ENCODE assay signal across 16 cellular contexts in genomic region chr16:27181020-27181419, GRCh38. TPM values are rescaled to one million over a fixed set of nuclear protein-coding genes. Genes with fewer than 3 reads are reported as not detected.
A peak's percentile ranks its signal among the peaks of the same experiment; 100 is the strongest.
DNase-seq lines count a peak whose midpoint lies in the region; ATAC-seq, FAIRE-seq and TF ChIP-seq lines count a peak whose summit lies in the region.
"Had no signal": no experiment of that assay in that cellular context is flagged by ENCODE, and none has a peak within 500 bp of the region (broad histone marks: within the 10 kb centered on the region; RNA-seq: fewer than 3 reads in every experiment).

No MANE protein-coding gene starts in this region.

- H3K27ac Mint-ChIP-seq in activated naive CD4-positive, alpha-beta T cell treated with anti-CD3 and anti-CD28 coated beads for 36 hours, result no peak overlapping the region
- no peak overlapping the region for H3K27ac Mint-ChIP-seq in progenitor cell of endocrine pancreas
- H3K27ac Mint-ChIP-seq: nephron progenitor cell, T-helper 17 cell had no signal

- intact Hi-C loops in activated naive CD4-positive, alpha-beta T cell treated with anti-CD3 and anti-CD28 coated beads for 36 hours (cut with micrococcal nuclease), result no loop called here

- H3K23me2 ChIP-seq in H1 (ENCODE audit: low read depth, low read length), result no peaks in the 10 kb centered on the region

- H2BK15ac ChIP-seq in H1 (ENCODE audit: low read length), result no peak overlapping the region
- H2BK15ac ChIP-seq in mesenchymal stem cell (ENCODE audit: low read depth, poor library complexity, severe bottlenecking), result no peak overlapping the region

- H3K14ac ChIP-seq in H1 (ENCODE audit: insufficient read length) (no peak overlapping the region), mesenchymal stem cell (ENCODE audit: low read length in 2 of 2) (no peak overlapping the region)

- no peak overlapping the region for H2BK5ac ChIP-seq in H1 (ENCODE audit: low read depth, low read length)
- H2BK5ac ChIP-seq in mesenchymal stem cell (ENCODE audit: low read depth, low read length, poor library complexity, severe bottlenecking), result no peak overlapping the region

- no peak overlapping the region for H3K4me2 ChIP-seq in H1 (ENCODE audit: insufficient read depth in 1 of 2, low read depth in 2 of 2, low read length in 2 of 2)
- H3K4me2 ChIP-seq in mesenchymal stem cell (ENCODE audit: low read length, poor library complexity, severe bottlenecking), result no peak overlapping the region

- H3K27ac ChIP-seq in H1 (ENCODE audit: low read depth, low read length), result no peak overlapping the region
- H3K27ac ChIP-seq in caudate nucleus (ENCODE audit: low read depth, low read length), result no peak overlapping the region
- H3K27ac ChIP-seq in mesenchymal stem cell (ENCODE audit: low read length, poor library complexity, severe bottlenecking), result no peak overlapping the region

- no peak overlapping the region for H3K4me3 ChIP-seq in H1 (ENCODE audit: extremely low read depth in 1 of 4, insufficient read depth in 2 of 4, low read depth in 3 of 4, low read length in 4 of 4)
- H3K4me3 ChIP-seq in mesenchymal stem cell (ENCODE audit: insufficient read depth in 1 of 2, low read depth in 1 of 2, low read length in 2 of 2), result no peak overlapping the region

- H2BK120ac ChIP-seq in H1 (replicated peaks; ENCODE audit: low read depth, low read length), result no peak overlapping the region
- H2BK120ac ChIP-seq in mesenchymal stem cell (ENCODE audit: low read depth, low read length), result no peak overlapping the region

- H3K36me3 Mint-ChIP-seq in activated naive CD4-positive, alpha-beta T cell treated with anti-CD3 and anti-CD28 coated beads for 36 hours (ENCODE audit: low read depth), result no peaks in the 10 kb centered on the region
- H3K36me3 Mint-ChIP-seq in progenitor cell of endocrine pancreas (ENCODE audit: insufficient read depth), result no peaks in the 10 kb centered on the region

- H3K79me1 ChIP-seq in H1 (ENCODE audit: low read depth, low read length) (no peaks in the 10 kb centered on the region), mesenchymal stem cell (replicated peaks; ENCODE audit: low read length, poor library complexity, severe bottlenecking) (no peaks in the 10 kb centered on the region)

- H2AK5ac ChIP-seq in H1 (ENCODE audit: low read depth, low read length), result no peak overlapping the region
- H2AK5ac ChIP-seq in mesenchymal stem cell (ENCODE audit: low read length, severe bottlenecking), result no peak overlapping the region

- H3K36me3 ChIP-seq in H1 (ENCODE audit: control insufficient read depth in 2 of 4, insufficient read depth in 4 of 4, low read length in 3 of 4) (no peaks in the 10 kb centered on the region), mesenchymal stem cell (ENCODE audit: control insufficient read depth in 1 of 2, insufficient read depth in 2 of 2, low read depth in 1 of 2, low read length in 2 of 2) (no peaks in the 10 kb centered on the region)

- CTCF ChIA-PET in activated naive CD4-positive, alpha-beta T cell treated with anti-CD3 and anti-CD28 coated beads for 36 hours (lab: Charles Lee), result interaction anchor here (0.7 to 5.2 kb wide), 11 partner anchors 11 to 276 kb away, joined by 3 to 70 read pairs (median 4); no protein-coding TSS in a partner anchor
- CTCF ChIA-PET in H1 (lab: Charles Lee; ENCODE audit: partially characterized antibody), result interaction anchor here (0.6 to 5.2 kb wide), 14 partner anchors 10 to 496 kb away, joined by 3 to 50 read pairs (median 4); no protein-coding TSS in a partner anchor

- FAIRE-seq in H1 (lab: Jason Lieb, UNC), result no peak

- no peak for TF ChIP-seq POLR2A in H1 (IDR thresholded peaks at IDR 0.05; ENCODE audit: control extremely low read depth in 1 of 2, low read depth in 2 of 2, low read length in 2 of 2)
- TF ChIP-seq POLR2A in GM18505 (IDR thresholded peaks at IDR 0.05; ENCODE audit: borderline replicate concordance, extremely low read depth, insufficient read depth, insufficient read length), result no peak

- no peak overlapping the region for H2BK12ac ChIP-seq in H1 (ENCODE audit: low read depth, low read length)
- H2BK12ac ChIP-seq in mesenchymal stem cell (ENCODE audit: low read length in 2 of 2), result no peak overlapping the region

- H3K23ac ChIP-seq in H1 (ENCODE audit: insufficient read length), result no peak overlapping the region
- no peak overlapping the region for H3K23ac ChIP-seq in mesenchymal stem cell (ENCODE audit: low read length in 2 of 2)

- TF ChIP-seq CTCF in H1 (IDR thresholded peaks at IDR 0.05; ENCODE audit: control extremely low read depth in 1 of 3, insufficient read depth in 1 of 3, low read depth in 1 of 3, low read length in 3 of 3), result peak; percentile 29 to 46 (median 39); a peak in 3 of 4 replicates
- peak; percentile 24 for TF ChIP-seq CTCF in progenitor cell of endocrine pancreas (IDR thresholded peaks at IDR 0.05; ENCODE audit: unreplicated experiment)

- no peaks in the 10 kb centered on the region for H3K79me2 ChIP-seq in H1 (ENCODE audit: control insufficient read depth in 1 of 2, insufficient read depth in 2 of 2, low read length in 2 of 2)

- peak; percentile 4 to 35; a peak in 3 of 4 replicates for TF ChIP-seq RAD21 in H1 (IDR thresholded peaks at IDR 0.05 in 1 of 2, conservative IDR thresholded peaks at IDR 0.05 in 1 of 2; ENCODE audit: low read depth in 2 of 2, low read length in 2 of 2)

- no peak overlapping the region for H3K4ac ChIP-seq in H1 (replicated peaks; ENCODE audit: insufficient read length, low read depth, low read length)
- H3K4ac ChIP-seq in mesenchymal stem cell (ENCODE audit: low read depth in 1 of 2, low read length in 2 of 2), result no peak overlapping the region

- H3K9ac ChIP-seq in H1 (replicated peaks in 1 of 4; ENCODE audit: extremely low read depth in 1 of 4, low read depth in 3 of 4, low read length in 3 of 4) (no peak overlapping the region), mesenchymal stem cell (ENCODE audit: low read length) (no peak overlapping the region)

- H3K9me3 Mint-ChIP-seq in activated naive CD4-positive, alpha-beta T cell treated with anti-CD3 and anti-CD28 coated beads for 36 hours, result peaks cover 8% of the 10 kb centered on the region
- no peaks in the 10 kb centered on the region for H3K9me3 Mint-ChIP-seq in progenitor cell of endocrine pancreas (ENCODE audit: low read depth)
- H3K9me3 Mint-ChIP-seq: activated T-cell treated with anti-CD3 and anti-CD28 coated beads, Interleukin-2, amount 50 U/mL, for 4 hours; stimulated activated naive CD8-positive, alpha-beta T cell treated with anti-CD3 and anti-CD28 coated beads, Interleukin-15, amount 100 ng/mL, for 72 hours had no signal

- no peaks in the 10 kb centered on the region for H3K27me3 Mint-ChIP-seq in activated naive CD4-positive, alpha-beta T cell treated with anti-CD3 and anti-CD28 coated beads for 36 hours (ENCODE audit: low read depth)
- H3K27me3 Mint-ChIP-seq in progenitor cell of endocrine pancreas, result peaks cover 10% of the 10 kb centered on the region
- H3K27me3 Mint-ChIP-seq: stimulated activated naive CD8-positive, alpha-beta T cell treated with anti-CD3 and anti-CD28 coated beads, Interleukin-15, amount 100 ng/mL, for 72 hours; T-helper 17 cell had no signal

- peaks cover 48% of the 10 kb centered on the region for H3K4me1 Mint-ChIP-seq in activated naive CD4-positive, alpha-beta T cell treated with anti-CD3 and anti-CD28 coated beads for 36 hours (ENCODE audit: low read depth)
- H3K4me1 Mint-ChIP-seq in progenitor cell of endocrine pancreas (ENCODE audit: low read depth), result no peaks in the 10 kb centered on the region

- 100% methylated on average over 2 of the region's 2 CpGs; no CpG with 5 or more reads in 1 of the 2 experiments for WGBS in H1 (ENCODE audit: extremely low coverage in 1 of 2, insufficient coverage in 1 of 2, insufficient read length in 1 of 2, insufficient replicate concordance in 2 of 2, low coverage in 1 of 2, low lambda C conversion rate in 2 of 2, missing lambda C conversion rate in 1 of 2), 2 experiments
- 85% methylated on average over 2 of the region's 2 CpGs for WGBS in mesenchymal stem cell

- H2BK20ac ChIP-seq in H1 (ENCODE audit: low read length), result no peak overlapping the region

- H4K5ac ChIP-seq in H1 (ENCODE audit: insufficient read length, low read depth, low read length), result no peak overlapping the region

- TF ChIP-seq EP300 in H1 (IDR thresholded peaks at IDR 0.05; ENCODE audit: borderline replicate concordance in 1 of 2, low read depth in 2 of 2, low read length in 2 of 2), result no peak

- POLR2A ChIA-PET in H1 (lab: Charles Lee; ENCODE audit: partially characterized antibody), result interaction anchor here (0.8 to 0.9 kb wide), 2 partner anchors 10 to 18 kb away, joined by 3 read pairs; no protein-coding TSS in a partner anchor

- H4K8ac ChIP-seq in H1 (ENCODE audit: extremely low read depth, insufficient read depth, low read length), result no peak overlapping the region
- no peak overlapping the region for H4K8ac ChIP-seq in mesenchymal stem cell (ENCODE audit: low read length)

- H2AFZ ChIP-seq in H1 (ENCODE audit: low read length) (0 out of 2 replicates have a peak overlapping the region, but pooled peaks have one; percentile 79), mesenchymal stem cell (ENCODE audit: low read depth, low read length) (no peak overlapping the region)

- no peak overlapping the region for H3K18ac ChIP-seq in H1 (ENCODE audit: extremely low read depth, low read length)
- H3K18ac ChIP-seq in mesenchymal stem cell (ENCODE audit: low read depth in 1 of 2, low read length in 2 of 2), result no peak overlapping the region

- no peak overlapping the region for H3K4me3 Mint-ChIP-seq in activated naive CD4-positive, alpha-beta T cell treated with anti-CD3 and anti-CD28 coated beads for 36 hours
- no peak overlapping the region for H3K4me3 Mint-ChIP-seq in progenitor cell of endocrine pancreas (ENCODE audit: low read depth)
- H3K4me3 Mint-ChIP-seq: activated T-cell treated with anti-CD3 and anti-CD28 coated beads, Interleukin-2, amount 50 U/mL, for 4 hours; nephron progenitor cell; stimulated activated naive CD8-positive, alpha-beta T cell treated with anti-CD3 and anti-CD28 coated beads, Interleukin-15, amount 100 ng/mL, for 72 hours; T-helper 17 cell had no signal

- no peak overlapping the region for H3K56ac ChIP-seq in H1 (replicated peaks; ENCODE audit: insufficient read length, low read depth, low read length)

- DNase-seq in activated naive CD4-positive, alpha-beta T cell treated with anti-CD3 and anti-CD28 coated beads for 36 hours, result peak; percentile 38
- no peak for DNase-seq in activated naive CD4-positive, alpha-beta T cell treated with Interleukin-2 at 50 U/mL for 16 hours
- DNase-seq in NCI-H524 treated with DMSO at 0.1 percent for 48 hours (lab: John Stamatoyannopoulos, UW), result peak; percentile 56
- DNase-seq in H1 (ENCODE audit: low read depth in 1 of 2, low spot score in 2 of 2), result no peak
- no peak for DNase-seq in progenitor cell of endocrine pancreas (ENCODE audit: low spot score, unreplicated experiment)
- no peak for DNase-seq in caudate nucleus (lab: John Stamatoyannopoulos, UW)
- no peak for DNase-seq in mesenchymal stem cell
- DNase-seq: activated T-cell treated with anti-CD3 and anti-CD28 coated beads, Interleukin-2, amount 50 U/mL, for 4 hours; effector memory CD4-positive, alpha-beta T cell; EL; NCI-H187 treated with DMSO at 0.1 percent for 48 hours; nephron progenitor cell; stimulated activated naive CD8-positive, alpha-beta T cell treated with anti-CD3 and anti-CD28 coated beads, Interleukin-15, amount 100 ng/mL, for 72 hours; T-helper 17 cell had no signal

- H4K91ac ChIP-seq in H1 (replicated peaks; ENCODE audit: insufficient read length, low read length) (peak overlapping the region; percentile 40), mesenchymal stem cell (ENCODE audit: low read length) (no peak overlapping the region)

- no peaks in the 10 kb centered on the region for H4K20me1 ChIP-seq in H1 (replicated peaks in 1 of 2; ENCODE audit: control insufficient read depth in 1 of 2, insufficient read depth in 2 of 2, low read length in 2 of 2)

- H3K9me3 ChIP-seq in H1 (ENCODE audit: insufficient read depth in 2 of 2, low read depth in 1 of 2, low read length in 1 of 2) (no peaks in the 10 kb centered on the region), mesenchymal stem cell (ENCODE audit: control insufficient read depth, low read length) (no peaks in the 10 kb centered on the region)

- no peak for ATAC-seq in GM18505 (IDR thresholded peaks at IDR 0.05; ENCODE audit: unreplicated experiment)
- ATAC-seq: activated T-cell treated with anti-CD3 and anti-CD28 coated beads, Interleukin-2, amount 50 U/mL, for 4 hours; sciatic nerve; stimulated activated naive CD8-positive, alpha-beta T cell treated with anti-CD3 and anti-CD28 coated beads, Interleukin-15, amount 100 ng/mL, for 72 hours; T-helper 17 cell had no signal

- H3K27me3 ChIP-seq in H1 (replicated peaks in 1 of 4; ENCODE audit: control insufficient read depth in 3 of 4, extremely low read depth in 1 of 4, insufficient read depth in 3 of 4, low read length in 3 of 4) (no peaks in the 10 kb centered on the region), mesenchymal stem cell (ENCODE audit: control insufficient read depth in 1 of 2, insufficient read depth in 1 of 2, low read length in 2 of 2) (peaks cover 0 to 9% of the 10 kb centered on the region in 2 experiments)

- H3K4me1 ChIP-seq in H1 (replicated peaks in 1 of 4; ENCODE audit: control insufficient read depth in 3 of 4, insufficient read depth in 4 of 4, low read length in 3 of 4) (peaks cover 0 to 3% (median 0%) of the 10 kb centered on the region in 4 experiments; a peak in 3 of 7 replicates), mesenchymal stem cell (ENCODE audit: control insufficient read depth, insufficient read depth, low read depth, low read length) (peaks cover 1% of the 10 kb centered on the region)

RNA-seq across cellular contexts. Expression of gene KDM8, which starts 22.3 kb away (rescaled TPM):
- 10 to 100 TPM; 11.3 to 13.9 TPM for total RNA-seq in activated naive CD4-positive, alpha-beta T cell treated with anti-CD3 and anti-CD28 coated beads for 36 hours
- 10.3 and 14.6 TPM in 2 replicates for total RNA-seq in H1 (2021; fragmentation: NEBNext Ultra II Directional; extraction: Animal tissue kit (Norgen Biotek cat#: 25700))
- polyA plus RNA-seq in H1 (2011; rRNA removed), result 8.1 and 12.8 TPM in 2 replicates
- polyA plus RNA-seq in H1 (2011; cell fraction: cytosol; rRNA removed), result 7.2 TPM
- polyA plus RNA-seq in H1 (2011; cell fraction: nucleus; rRNA removed), result 11.6 TPM
- 5.0 to 9.1 TPM (median 7.2 TPM) in 4 replicates for polyA plus RNA-seq in H1 (2012, experiment 1 of 2)
- 6.9 TPM for polyA plus RNA-seq in H1 (2012, experiment 2 of 2)
- polyA plus RNA-seq in H1 (2013, experiment 1 of 2), result 4.7 TPM
- 4.9 TPM for polyA plus RNA-seq in H1 (2013, experiment 2 of 2)
- polyA minus RNA-seq in H1 (2011; rRNA and poly(A)+ RNA removed), result 6.5 and 11.8 TPM in 2 replicates
- 4.6 TPM for polyA minus RNA-seq in H1 (2011; cell fraction: cytosol; rRNA and poly(A)+ RNA removed)
- 16.0 TPM for polyA minus RNA-seq in H1 (2011; cell fraction: nucleus; rRNA and poly(A)+ RNA removed)
- 12.5 and 14.4 TPM in 2 replicates for total RNA-seq in progenitor cell of endocrine pancreas
- 1.9 TPM for polyA plus RNA-seq in mesenchymal stem cell (2013, experiment 1 of 2)
- 1.7 TPM for polyA plus RNA-seq in mesenchymal stem cell (2013, experiment 2 of 2)

Comparison
In these comparisons a context has a peak if more than half of its experiments do, and no peak if none do; other contexts are left out.
1. DNase-seq: peak in activated naive CD4-positive, alpha-beta T cell treated with anti-CD3 and anti-CD28 coated beads for 36 hours (single experiment) and NCI-H524 treated with DMSO at 0.1 percent for 48 hours (single experiment); none in activated naive CD4-positive, alpha-beta T cell treated with Interleukin-2 at 50 U/mL for 16 hours (single experiment), H1 (0 of 2), progenitor cell of endocrine pancreas (single experiment), caudate nucleus (0 of 61) and mesenchymal stem cell (single experiment).